19 cellular contexts compared by ENCODE assay signal in the genomic region with DNA sequence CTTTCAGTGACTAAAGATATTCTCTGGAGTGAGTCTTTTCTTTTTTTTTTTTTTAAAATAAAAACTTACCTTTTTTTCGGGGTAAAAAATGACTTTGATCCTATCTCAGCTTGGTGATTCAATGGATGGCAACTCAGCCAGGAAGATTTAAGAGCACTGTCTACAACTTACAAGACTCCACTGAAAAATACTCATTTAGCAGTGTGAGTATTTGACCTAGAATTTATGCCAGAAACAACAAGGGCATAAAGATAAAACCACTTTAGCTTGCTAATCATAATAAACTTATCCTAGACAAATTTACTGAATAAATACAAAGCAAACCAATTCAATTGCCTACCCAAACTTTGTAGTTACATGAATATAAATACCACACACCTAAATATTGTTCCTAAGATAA.
DNase-seq lines count a peak whose midpoint lies in the region; ATAC-seq and TF ChIP-seq lines count a peak whose summit lies in the region.
"Had no signal": no experiment of that assay in that cellular context is flagged by ENCODE, and none has a peak within 500 bp of the region (broad histone marks: within the 10 kb centered on the region; RNA-seq: fewer than 3 reads in every experiment).

No MANE protein-coding gene starts in this region.

- no peak for DNase-seq in SK-N-SH
- DNase-seq in left kidney (ENCODE audit: low read depth, low spot score): peak; percentile 17
- no peak for DNase-seq in thyroid gland
- no peak for DNase-seq in foreskin keratinocyte
- no peak for DNase-seq in NK-92 treated with Interleukin-12 subunit alpha and Interleukin-12 subunit beta, amount 100 ng/mL, for 24 hours (lab: John Stamatoyannopoulos, UW)
- DNase-seq: Calu3; CD4-positive, alpha-beta T cell; CD8-positive, alpha-beta memory T cell; DMS53; DMS79 treated with DMSO at 0.1 percent for 48 hours; GF-D8; H9; HFFc6 had no signal

- TF ChIP-seq CTCF in SK-N-SH (IDR thresholded peaks at IDR 0.05): no peak
- no peak for TF ChIP-seq CTCF in thyroid gland (IDR thresholded peaks at IDR 0.05)
- TF ChIP-seq CTCF in foreskin keratinocyte (conservative IDR thresholded peaks at IDR 0.05): no peak

- TF ChIP-seq RAD21 in SK-N-SH (IDR thresholded peaks at IDR 0.05; ENCODE audit: low read length): no peak

- H3K9me3 ChIP-seq in SK-N-SH: no peaks in the 10 kb centered on the region
- H3K9me3 ChIP-seq in thyroid gland: no peaks in the 10 kb centered on the region

- WGBS in SK-N-SH (ENCODE audit: low lambda C conversion rate): 2% methylated on average over 1 of the region's 1 CpG
- WGBS in thyroid gland, 2 donors: 21 to 23% methylated on average over 1 of the region's 1 CpG

- no peaks in the 10 kb centered on the region for H3F3A ChIP-seq in SK-N-SH (replicated peaks; ENCODE audit: insufficient read depth)

- H3K4me2 ChIP-seq in SK-N-SH: no peak overlapping the region
- H3K4me2 ChIP-seq: BLaER1, GM23338 had no signal

- no peak overlapping the region for H3K4me3 ChIP-seq in SK-N-SH (ENCODE audit: low read depth in 2 of 2, low read length in 1 of 2)
- no peak overlapping the region for H3K4me3 ChIP-seq in thyroid gland (replicated peaks in 1 of 3)
- H3K4me3 ChIP-seq: BLaER1, GM23338 had no signal

- no peak overlapping the region for H2AFZ ChIP-seq in SK-N-SH (ENCODE audit: low read depth)
- H2AFZ ChIP-seq: GM23338 had no signal

- CTCF ChIA-PET in SK-N-SH (lab: Yijun Ruan, JAX): interaction anchor here (1.1 kb wide), 1 partner anchor 120 kb away, joined by 3 read pairs; no protein-coding TSS in a partner anchor

- no peaks in the 10 kb centered on the region for H3K9me2 ChIP-seq in SK-N-SH

- H4K20me1 ChIP-seq in SK-N-SH (ENCODE audit: insufficient read depth): no peaks in the 10 kb centered on the region
- H4K20me1 ChIP-seq: BLaER1 had no signal

- no peaks in the 10 kb centered on the region for H3K79me2 ChIP-seq in SK-N-SH (ENCODE audit: insufficient read depth)

- H3K4me1 ChIP-seq in SK-N-SH (ENCODE audit: control insufficient read depth in 1 of 2, insufficient read depth in 2 of 2, low read depth in 1 of 2, low read length in 1 of 2) (no peaks in the 10 kb centered on the region), thyroid gland (peaks cover 13 to 22% of the 10 kb centered on the region in 2 donors), foreskin keratinocyte (no peaks in the 10 kb centered on the region)

- intact Hi-C loops in thyroid gland (cut with DNase I): no loop called here

- H3K27me3 ChIP-seq in SK-N-SH (ENCODE audit: insufficient read depth): no peaks in the 10 kb centered on the region
- no peaks in the 10 kb centered on the region for H3K27me3 ChIP-seq in thyroid gland
- H3K27me3 ChIP-seq in foreskin keratinocyte: no peaks in the 10 kb centered on the region
- H3K27me3 ChIP-seq: BLaER1 had no signal

- H3K9ac ChIP-seq in SK-N-SH: no peak overlapping the region
- H3K9ac ChIP-seq: BLaER1 had no signal

- TF ChIP-seq POLR2A in thyroid gland (IDR thresholded peaks at IDR 0.05): no peak

- POLR2A ChIA-PET in SK-N-SH (lab: Yijun Ruan, JAX): no interaction called here

- H3K36me3 ChIP-seq in SK-N-SH (replicated peaks in 1 of 2; ENCODE audit: control insufficient read depth in 1 of 2, insufficient read depth in 2 of 2, low read length in 1 of 2) (no peaks in the 10 kb centered on the region), thyroid gland (no peaks in the 10 kb centered on the region)
- H3K36me3 ChIP-seq: BLaER1 had no signal

- TF ChIP-seq EP300 in SK-N-SH (IDR thresholded peaks at IDR 0.05; ENCODE audit: borderline replicate concordance in 1 of 2, low read depth in 1 of 2, low read length in 1 of 2): no peak

- ATAC-seq in SK-N-SH treated with all-trans-retinoic acid at 6 μM for 48 hours (no peak), foreskin keratinocyte (no peak)
- ATAC-seq: GM23338, HCT116 had no signal

- H3K27ac ChIP-seq in SK-N-SH (ENCODE audit: low read depth in 2 of 2, low read length in 1 of 2): no peak overlapping the region
- peak overlapping the region; percentile 4 to 47 (median 11) for H3K27ac ChIP-seq in thyroid gland
- H3K27ac ChIP-seq in foreskin keratinocyte: no peak overlapping the region
- H3K27ac ChIP-seq: 22Rv1, BLaER1, C4-2B had no signal

TF ChIP-seq in SK-N-SH treated with all-trans-retinoic acid at 6 μM for 48 hours, 23 proteins besides CTCF, POLR2A, EP300 and RAD21:
- TF ChIP-seq ISL1 (CRISPR knock-in tag; IDR thresholded peaks at IDR 0.05) (peak; percentile 90), ZNF70 (CRISPR knock-in tag; IDR thresholded peaks at IDR 0.05) (no peak)

TF ChIP-seq in SK-N-SH, 30 proteins besides CTCF, POLR2A, EP300 and RAD21:
- TF ChIP-seq NRF1 (IDR thresholded peaks at IDR 0.05; ENCODE audit: low read depth, low read length): no peak

Comparison
In these comparisons a context has a peak if more than half of its experiments do, and no peak if none do; other contexts are left out.
1. H3K27ac ChIP-seq: peak in thyroid gland (3 of 3); none in SK-N-SH (0 of 2) and foreskin keratinocyte (single experiment).